ENCODE assay signal across 8 cellular contexts in the genomic region with DNA sequence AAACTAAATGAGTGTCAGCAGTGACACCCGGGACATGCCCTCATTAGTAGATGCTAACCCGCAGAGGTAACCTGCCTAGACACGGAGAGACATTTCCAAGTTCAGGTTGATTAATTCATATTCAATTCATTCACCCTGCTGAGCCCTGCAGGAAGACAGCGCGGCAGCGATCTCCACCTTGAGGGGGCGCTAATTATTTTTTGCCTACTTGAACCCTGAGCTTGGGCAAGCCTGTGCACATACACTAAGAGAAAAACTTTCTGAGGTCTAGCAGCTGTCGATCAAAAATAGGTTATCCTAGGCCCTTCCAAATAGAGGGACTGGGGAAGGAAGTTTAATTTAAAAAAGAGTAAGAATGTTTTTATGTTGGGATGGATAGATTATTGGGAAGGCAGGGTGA.
DNase-seq lines count a peak whose midpoint lies in the region; ATAC-seq and TF ChIP-seq lines count a peak whose summit lies in the region.

No MANE protein-coding gene starts in this region.

- no peak overlapping the region for H3K27ac ChIP-seq in iPS-18a (ENCODE audit: low read length)

- H3K4me3 ChIP-seq in GM12875 (ENCODE audit: low read depth, low read length) = no peak overlapping the region
- peak overlapping the region; percentile 86 for H3K4me3 ChIP-seq in iPS-18a (ENCODE audit: low read length)

- DNase-seq in 8988T = peak; percentile 66
- DNase-seq in SKM-1 (lab: John Stamatoyannopoulos, UW; ENCODE audit: unreplicated experiment) = peak; percentile 52
- no peak for DNase-seq in activated gamma-delta T cell (lab: John Stamatoyannopoulos, UW)
- DNase-seq in LoVo (ENCODE audit: low spot score) = no peak

- H3K27me3 ChIP-seq in iPS-18a (ENCODE audit: control insufficient read depth, insufficient read depth, low read length) = peaks cover 22% of the 10 kb centered on the region

- no peaks in the 10 kb centered on the region for H3K9me3 ChIP-seq in iPS-18a (ENCODE audit: control insufficient read depth, low read depth, low read length)

- peak; percentile 43; the same call in 1 of the 2 replicates for TF ChIP-seq CTCF in GM12875 (IDR thresholded peaks at IDR 0.05; ENCODE audit: borderline replicate concordance, insufficient read depth, low read depth, low read length)

- ATAC-seq in GM19463 (IDR thresholded peaks at IDR 0.05; ENCODE audit: unreplicated experiment) (no peak), HG03457 (IDR thresholded peaks at IDR 0.05; ENCODE audit: unreplicated experiment) (no peak)

- H3K36me3 ChIP-seq in iPS-18a (ENCODE audit: control insufficient read depth, low read depth, low read length) = no peaks in the 10 kb centered on the region

- H3K9ac ChIP-seq in iPS-18a (ENCODE audit: low read length) = no peak overlapping the region

- peaks cover 13% of the 10 kb centered on the region for H3K4me1 ChIP-seq in iPS-18a (ENCODE audit: control insufficient read depth, low read depth, low read length)

Comparison
In these comparisons a context has a peak if more than half of its experiments do, and no peak if none do; other contexts are left out.
1. DNase-seq: peak in 8988T (single experiment) and SKM-1 (single experiment); none in activated gamma-delta T cell (single experiment) and LoVo (single experiment).